In the genomic region with DNA sequence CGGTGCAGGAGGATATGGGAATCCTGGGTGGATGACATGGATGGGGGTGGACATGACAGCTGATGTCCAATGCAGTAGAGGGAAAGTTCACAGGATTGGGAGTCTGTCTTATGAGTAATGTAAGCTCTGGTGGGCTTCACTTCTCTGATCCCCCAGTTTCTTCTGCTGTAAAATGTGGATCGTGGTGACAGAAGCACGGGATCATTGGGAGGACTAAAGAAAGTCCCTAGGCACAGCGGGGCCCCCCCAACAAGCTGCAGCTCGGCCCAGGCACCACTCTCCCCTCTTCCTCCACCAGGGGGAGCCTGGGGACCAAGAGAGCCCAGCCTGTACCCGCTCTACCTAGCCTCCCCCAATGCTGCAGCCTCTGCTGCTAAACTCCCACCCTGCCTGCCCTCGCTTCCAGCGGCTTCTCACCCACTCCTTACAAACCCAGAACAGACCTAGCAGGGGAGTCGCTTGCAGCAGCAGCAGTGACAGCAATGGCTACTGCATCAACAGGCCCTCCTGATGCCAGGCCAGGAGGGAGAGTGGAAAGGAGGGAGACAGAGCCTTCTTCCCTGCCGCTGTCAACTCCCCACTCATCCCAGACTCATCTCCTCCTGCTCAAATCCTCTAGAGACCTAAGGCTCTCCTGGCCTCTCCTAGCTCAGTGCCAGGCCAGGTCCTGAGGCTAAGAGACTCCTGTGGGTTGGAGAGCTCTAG, we compare ENCODE assay signal across 8 cellular contexts. TPM values are rescaled to one million over a fixed set of nuclear protein-coding genes. Genes with fewer than 3 reads are reported as not detected.
DNase-seq lines count a peak whose midpoint lies in the region; ATAC-seq, FAIRE-seq and TF ChIP-seq lines count a peak whose summit lies in the region.

No MANE protein-coding gene starts in this region.

- ATAC-seq in right lobe of liver, result peak; percentile 79 to 82 (median 79)

- no peak for FAIRE-seq in H54 (lab: Jason Lieb, UNC)

- 11% methylated on average over 3 of the region's 10 CpGs for WGBS in right lobe of liver (ENCODE audit: insufficient coverage, low coverage, low lambda C conversion rate, missing lambda C conversion rate)

- no peaks in the 10 kb centered on the region for H3K36me3 ChIP-seq in right lobe of liver

- H3K4me1 ChIP-seq in right lobe of liver, result peaks cover 0 to 4% (median 0%) of the 10 kb centered on the region in 4 donors

- H3K4me3 ChIP-seq in coronary artery, result no peak overlapping the region
- H3K4me3 ChIP-seq in right lobe of liver, result no peak overlapping the region

- intact Hi-C loops in right lobe of liver (cut with DNase I), result loop anchor here (10.0 kb wide), 1 partner anchor 117 kb away; a partner anchor contains a TSS

- H3K9me3 ChIP-seq in right lobe of liver, result no peaks in the 10 kb centered on the region

- H3K27me3 ChIP-seq in right lobe of liver, result peaks cover 0 to 6% of the 10 kb centered on the region in 2 donors

- TF ChIP-seq CTCF in coronary artery (IDR thresholded peaks at IDR 0.05), result peak; percentile 87
- TF ChIP-seq CTCF in right lobe of liver (IDR thresholded peaks at IDR 0.05), result peak; percentile 64 to 87 (median 86)

- DNase-seq in Daoy (ENCODE audit: low read depth) (peak; percentile 57), H54 (ENCODE audit: insufficient read length, low spot score) (peak; percentile 40), NCI-H1694 (lab: John Stamatoyannopoulos, UW) (peak; percentile 69), coronary artery (ENCODE audit: low spot score) (no peak), right lobe of liver (peak; percentile 50 to 75 (median 72)), middle frontal gyrus (ENCODE audit: extremely low spot score, low spot score) (no peak)
- peak; percentile 44 to 52 for DNase-seq in activated CD4-positive, alpha-beta T cell treated with anti-CD3 and anti-CD28 coated beads, Interleukin-2, amount 50 U/mL, for 24 hours (ENCODE audit: low read depth in 1 of 2, low spot score in 1 of 2)
- DNase-seq in stimulated activated CD8-positive, alpha-beta memory T cell treated with anti-CD3 and anti-CD28 coated beads, Interleukin-12 subunit alpha, Interleukin-12 subunit beta, amount 100 ng/mL, for 24 hours (ENCODE audit: extremely low read depth), result peak; percentile 17

- H3K27ac ChIP-seq in coronary artery (no peak overlapping the region), right lobe of liver (no peak overlapping the region)

- TF ChIP-seq POLR2A in H54 (IDR thresholded peaks at IDR 0.05; ENCODE audit: low read depth, low read length) (no peak), right lobe of liver (IDR thresholded peaks at IDR 0.05) (no peak)

RNA-seq across cellular contexts. Expression of a gene that starts 36.1 kb away (rescaled TPM):
- 1.8 and 4.1 TPM in 2 replicates for total RNA-seq in Daoy (2014; rRNA removed; shearing (Covaris generic))
- 1 to 10 TPM; 1.9 to 2.8 (median 2.2) TPM for total RNA-seq in right lobe of liver

Comparison
In these comparisons a context has a peak if more than half of its experiments do, and no peak if none do; other contexts are left out.
1. DNase-seq: peak in Daoy (single experiment), H54 (single experiment), NCI-H1694 (single experiment), activated CD4-positive, alpha-beta T cell treated with anti-CD3 and anti-CD28 coated beads, Interleukin-2, amount 50 U/mL, for 24 hours (2 of 2), right lobe of liver (3 of 3) and stimulated activated CD8-positive, alpha-beta memory T cell treated with anti-CD3 and anti-CD28 coated beads, Interleukin-12 subunit alpha, Interleukin-12 subunit beta, amount 100 ng/mL, for 24 hours (single experiment); none in coronary artery (single experiment) and middle frontal gyrus (single experiment).